9 cellular contexts compared by ENCODE assay signal in genomic region chr22:23238707-23239106, GRCh38.
"Had no signal": no experiment of that assay in that cellular context is flagged by ENCODE, and none has a peak within 500 bp of the region (broad histone marks: within the 10 kb centered on the region; RNA-seq: fewer than 3 reads in every experiment).

No MANE protein-coding gene starts in this region.

- H3K27me3 ChIP-seq: esophagus squamous epithelium, sigmoid colon, spleen had no signal

- DNase-seq: activated CD8-positive, alpha-beta memory T cell treated with anti-CD3 and anti-CD28 coated beads, Interleukin-2, amount 50 U/mL, for 4 hours; activated CD8-positive, alpha-beta T cell treated with anti-CD3 and anti-CD28 coated beads, Interleukin-2, amount 10 ng/mL, durations not matched to agents 7 days and 5 days; amniotic stem cell; esophagus squamous epithelium; mesendoderm; sigmoid colon; spleen; SW 1271 had no signal

- ATAC-seq: activated CD8-positive, alpha-beta T cell treated with anti-CD3 and anti-CD28 coated beads, Interleukin-2, amount 10 ng/mL, durations not matched to agents 7 days and 5 days had no signal

- H3K27ac Mint-ChIP-seq: activated CD8-positive, alpha-beta T cell treated with anti-CD3 and anti-CD28 coated beads, Interleukin-2, amount 10 ng/mL, durations not matched to agents 7 days and 5 days; T-helper 2 cell treated with Interferon-gamma antibody and Interleukin-4, amounts not matched to agents 5 μg/mL and 100 μg/mL, for 36 hours had no signal

- H3K9me3 Mint-ChIP-seq: T-helper 2 cell treated with Interferon-gamma antibody and Interleukin-4, amounts not matched to agents 5 μg/mL and 100 μg/mL, for 36 hours had no signal

- H3K9me3 ChIP-seq: esophagus squamous epithelium, sigmoid colon had no signal

- H3K27ac ChIP-seq: esophagus squamous epithelium, sigmoid colon, spleen had no signal

- H3K4me3 Mint-ChIP-seq: activated CD8-positive, alpha-beta T cell treated with anti-CD3 and anti-CD28 coated beads, Interleukin-2, amount 10 ng/mL, durations not matched to agents 7 days and 5 days; T-helper 2 cell treated with Interferon-gamma antibody and Interleukin-4, amounts not matched to agents 5 μg/mL and 100 μg/mL, for 36 hours had no signal
